ENCODE assay signal across 16 cellular contexts in genomic region chr1:194331758-194332157, GRCh38.
"Had no signal": no experiment of that assay in that cellular context is flagged by ENCODE, and none has a peak within 500 bp of the region (broad histone marks: within the 10 kb centered on the region; RNA-seq: fewer than 3 reads in every experiment).

No MANE protein-coding gene starts in this region.

- H3K27me3 ChIP-seq: left lung, neutrophil had no signal

- H3K4me1 ChIP-seq: left lung had no signal

- H3K4me3 ChIP-seq: left lung had no signal

- DNase-seq: activated CD4-positive, alpha-beta T cell treated with anti-CD3 and anti-CD28 coated beads, Interleukin-2, amount 10 ng/mL, durations not matched to agents 24 days and 14 days; activated CD4-positive, CD25-positive, alpha-beta regulatory T cell; activated CD8-positive, alpha-beta memory T cell treated with anti-CD3 and anti-CD28 coated beads, Interleukin-2, amount 50 U/mL, for 4 hours; activated CD8-positive, alpha-beta T cell treated with anti-CD3 and anti-CD28 coated beads, Interleukin-2, amount 10 ng/mL, durations not matched to agents 7 days and 5 days; activated gamma-delta T cell treated with Interleukin-2 at 50 U/mL for 16 hours; activated T-cell treated with anti-CD3 and anti-CD28 coated beads, Interleukin-2, amount 50 U/mL, for 72 hours; dermis blood vessel endothelial cell; erythroblast; islet precursor cell; left lung; mesenchymal stem cell; natural killer cell; retina; T-helper 2 cell had no signal

- H3K27ac ChIP-seq: left lung, neutrophil had no signal

- H3K9me3 ChIP-seq: left lung, neutrophil had no signal

- ATAC-seq: activated CD8-positive, alpha-beta T cell treated with anti-CD3 and anti-CD28 coated beads, Interleukin-2, amount 10 ng/mL, durations not matched to agents 7 days and 5 days; activated T-cell treated with anti-CD3 and anti-CD28 coated beads, Interleukin-2, amount 50 U/mL, for 72 hours; left lung; natural killer cell; stimulated activated memory B cell treated with anti-CD40 and anti-IgM and Interleukin-4, amounts not matched to agents 10 μg/mL and 1 μg/mL and 100 μg/mL, for 72 hours had no signal

- H3K36me3 ChIP-seq: left lung, neutrophil had no signal
